ENCODE assay signal across 23 cellular contexts in genomic region chr16:25896412-25896811, GRCh38.
"Had no signal": no experiment of that assay in that cellular context is flagged by ENCODE, and none has a peak within 500 bp of the region (broad histone marks: within the 10 kb centered on the region; RNA-seq: fewer than 3 reads in every experiment).

No MANE protein-coding gene starts in this region.

- H3K4me1 Mint-ChIP-seq: activated B cell treated with CpG ODN at 0.5 μM for 24 hours; activated T-helper 17 cell treated with anti-CD3 and anti-CD28 coated beads, Interleukin-2, amount 50 U/mL, for 72 hours; naive B cell had no signal

- DNase-seq: activated B cell treated with CpG ODN at 0.5 μM for 24 hours; activated CD4-positive, alpha-beta T cell treated with anti-CD3 and anti-CD28 coated beads, Interleukin-2, amount 50 U/mL, for 1 hour; activated CD8-positive, alpha-beta T cell treated with anti-CD3 and anti-CD28 coated beads for 36 hours; activated gamma-delta T cell treated with Interleukin-2 at 50 U/mL for 16 hours; activated naive CD4-positive, alpha-beta T cell treated with anti-CD3 and anti-CD28 coated beads, Interleukin-2, amount 50 U/mL, for 16 hours; activated T-cell treated with anti-CD3 and anti-CD28 coated beads, Interleukin-2, amount 50 U/mL, for 4 hours; amniotic stem cell; caudate nucleus; cortex of kidney; effector memory CD8-positive, alpha-beta T cell; hippocampal formation; left cardiac atrium; mammary epithelial cell; naive B cell; nucleus accumbens; posterior cingulate gyrus; right cardiac atrium; stimulated activated CD4-positive, alpha-beta T cell treated with anti-CD3 and anti-CD28 coated beads, Interleukin-2, amount 100 ng/mL, for 48 hours; stimulated activated naive CD4-positive, alpha-beta T cell treated with Interleukin-2 at 50 U/mL for 16 hours had no signal

- H3K9me3 Mint-ChIP-seq: activated B cell treated with CpG ODN at 0.5 μM for 24 hours; activated CD8-positive, alpha-beta T cell treated with anti-CD3 and anti-CD28 coated beads for 36 hours; activated T-cell treated with anti-CD3 and anti-CD28 coated beads, Interleukin-2, amount 50 U/mL, for 4 hours; activated T-helper 17 cell treated with anti-CD3 and anti-CD28 coated beads, Interleukin-2, amount 50 U/mL, for 72 hours; effector memory CD8-positive, alpha-beta T cell; T-helper 2 cell treated with Interferon-gamma antibody and Interleukin-4, amounts not matched to agents 5 μg/mL and 100 μg/mL, for 36 hours had no signal

- H3K4me3 Mint-ChIP-seq: activated B cell treated with CpG ODN at 0.5 μM for 24 hours; activated CD8-positive, alpha-beta T cell treated with anti-CD3 and anti-CD28 coated beads for 36 hours; activated T-cell treated with anti-CD3 and anti-CD28 coated beads, Interleukin-2, amount 50 U/mL, for 4 hours; activated T-helper 17 cell treated with anti-CD3 and anti-CD28 coated beads, Interleukin-2, amount 50 U/mL, for 72 hours; effector memory CD8-positive, alpha-beta T cell; naive B cell; neural crest cell; T-helper 2 cell treated with Interferon-gamma antibody and Interleukin-4, amounts not matched to agents 5 μg/mL and 100 μg/mL, for 36 hours had no signal

- ATAC-seq: activated CD8-positive, alpha-beta T cell treated with anti-CD3 and anti-CD28 coated beads for 36 hours; activated T-cell treated with anti-CD3 and anti-CD28 coated beads, Interleukin-2, amount 50 U/mL, for 4 hours; activated T-helper 17 cell treated with anti-CD3 and anti-CD28 coated beads, Interleukin-2, amount 50 U/mL, for 72 hours; effector memory CD8-positive, alpha-beta T cell; gastroesophageal sphincter; left cardiac atrium; right cardiac atrium had no signal

- H3K36me3 Mint-ChIP-seq: naive B cell had no signal

- H3K27ac Mint-ChIP-seq: activated B cell treated with CpG ODN at 0.5 μM for 24 hours; activated CD8-positive, alpha-beta T cell treated with anti-CD3 and anti-CD28 coated beads for 36 hours; activated T-helper 17 cell treated with anti-CD3 and anti-CD28 coated beads, Interleukin-2, amount 50 U/mL, for 72 hours; effector memory CD8-positive, alpha-beta T cell; naive B cell; T-helper 2 cell treated with Interferon-gamma antibody and Interleukin-4, amounts not matched to agents 5 μg/mL and 100 μg/mL, for 36 hours had no signal
